ENCODE assay signal across 8 cellular contexts in genomic region chr12:120445911-120446909, GRCh38. TPM values are rescaled to one million over a fixed set of nuclear protein-coding genes. Genes with fewer than 3 reads are reported as not detected.
DNase-seq lines count a peak whose midpoint lies in the region; ATAC-seq, FAIRE-seq and TF ChIP-seq lines count a peak whose summit lies in the region.

A gene with protein sequence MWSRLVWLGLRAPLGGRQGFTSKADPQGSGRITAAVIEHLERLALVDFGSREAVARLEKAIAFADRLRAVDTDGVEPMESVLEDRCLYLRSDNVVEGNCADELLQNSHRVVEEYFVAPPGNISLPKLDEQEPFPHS (plus strand): TSS chr12:120446444. CDS start chr12:120446481, 37 bp downstream.
TRIAP1 (minus strand) TSS chr12:120446384; CDS start chr12:120446372, 12 bp downstream.

- ATAC-seq in GM18909 (IDR thresholded peaks at IDR 0.05; ENCODE audit: poor library complexity, unreplicated experiment) = peak; percentile 84
- peak; percentile 87 for ATAC-seq in HG03139 (IDR thresholded peaks at IDR 0.05; ENCODE audit: unreplicated experiment)
- peak; percentile 95 to 96 for ATAC-seq in activated CD4-positive, CD25-positive, alpha-beta regulatory T cell treated with anti-CD3 and anti-CD28 coated beads, Interleukin-2, amount 50 U/mL, for 24 hours

- no peaks in the 10 kb centered on the region for H3K9me3 ChIP-seq in kidney (ENCODE audit: control insufficient read depth in 1 of 2, low read length in 2 of 2)

- H3K36me3 ChIP-seq in kidney (ENCODE audit: control insufficient read depth in 1 of 2, insufficient read depth in 2 of 2, low read length in 2 of 2) = peaks cover 4 to 15% of the 10 kb centered on the region in 2 donors

- peak within 1 kb of the TSS; percentile 85 to 96 for H3K4me3 ChIP-seq in kidney (ENCODE audit: low read length in 2 of 2)

- H3K4me1 ChIP-seq in kidney (ENCODE audit: control insufficient read depth in 1 of 2, insufficient read depth in 1 of 2, low read depth in 1 of 2, low read length in 2 of 2) = peaks cover 7 to 8% of the 10 kb centered on the region in 2 donors

- no peak for FAIRE-seq in kidney (lab: Jason Lieb, UNC)

- intact Hi-C loops in kidney (cut with DNase I) = no loop called here

- no peak for TF ChIP-seq CTCF in kidney (IDR thresholded peaks at IDR 0.05; ENCODE audit: borderline replicate concordance, extremely low read depth, insufficient read depth)

- peak within 1 kb of the TSS; percentile 74 to 87 for H3K27ac ChIP-seq in kidney (ENCODE audit: low read depth in 2 of 2, low read length in 2 of 2)

- peak within 1 kb of the TSS; percentile 61 to 82 for H3K9ac ChIP-seq in kidney (ENCODE audit: low read length in 2 of 2)

- DNase-seq in AG08396 (ENCODE audit: low spot score) (peak; percentile 86), NCI-H2227 treated with DMSO at 0.1 percent for 48 hours (lab: John Stamatoyannopoulos, UW) (peak; percentile 82), kidney (peak; percentile 94)
- DNase-seq in central memory CD4-positive, alpha-beta T cell = peak; percentile 81
- DNase-seq in stimulated activated CD4-positive, alpha-beta T cell treated with anti-CD3 and anti-CD28 coated beads, Interleukin-15, amount 100 ng/mL, for 1 hour (ENCODE audit: low read depth in 1 of 2, low spot score in 1 of 2) = peak; percentile 71 to 85

RNA-seq across cellular contexts. Expression of the first gene that starts in this region (rescaled TPM):
- total RNA-seq in kidney = 39.4 TPM
- 13.7 TPM for polyA plus RNA-seq in kidney (ENCODE audit: insufficient read depth, low read depth, low replicate concordance)

RNA-seq across cellular contexts. Expression of gene TRIAP1, which starts in this region (rescaled TPM):
- total RNA-seq in kidney = 15.6 TPM
- polyA plus RNA-seq in kidney (ENCODE audit: insufficient read depth, low read depth, low replicate concordance) = 28.2 TPM

Comparison
In these comparisons a context has a peak if more than half of its experiments do, and no peak if none do; other contexts are left out.
1. Peak in every context shown above with its lines: DNase-seq, ATAC-seq, H3K4me3 ChIP-seq and H3K27ac ChIP-seq.